Comparison of ENCODE assay signal across 10 cellular contexts in genomic region chr2:68287580-68288441, GRCh38. TPM values are rescaled to one million over a fixed set of nuclear protein-coding genes. Genes with fewer than 3 reads are reported as not detected.
DNase-seq lines count a peak whose midpoint lies in the region; ATAC-seq and TF ChIP-seq lines count a peak whose summit lies in the region.
"Had no signal": no experiment of that assay in that cellular context is flagged by ENCODE, and none has a peak within 500 bp of the region (broad histone marks: within the 10 kb centered on the region; RNA-seq: fewer than 3 reads in every experiment).

No MANE protein-coding gene starts in this region.

- DNase-seq in AG08396 (ENCODE audit: low spot score) (peak; percentile 39), OCI-M1 (lab: John Stamatoyannopoulos, UW) (peak; percentile 88), esophagus squamous epithelium (lab: John Stamatoyannopoulos, UW) (no peak), myocyte (ENCODE audit: low read depth) (peak; percentile 32), amniotic stem cell (lab: John Stamatoyannopoulos, UW) (no peak)
- no peak for DNase-seq in activated CD8-positive, alpha-beta T cell treated with anti-CD3 and anti-CD28 coated beads, Interleukin-2, amount 10 ng/mL, durations not matched to agents 7 days and 5 days
- DNase-seq: activated T-cell treated with anti-CD3 and anti-CD28 coated beads, Interleukin-2, amount 50 U/mL, for 48 hours had no signal

- peak overlapping the region in 1 of 4 donors; percentile 5 for H3K4me3 ChIP-seq in esophagus squamous epithelium

- H3K9me3 ChIP-seq in esophagus squamous epithelium, result no peaks in the 10 kb centered on the region
- H3K9me3 ChIP-seq: BLaER1 treated with 17β-estradiol and CSF1 and Interleukin-3, amounts not matched to agents 10 nM and 100 nM had no signal

- TF ChIP-seq POLR2A in esophagus squamous epithelium (IDR thresholded peaks at IDR 0.05), result no peak

- no peaks in the 10 kb centered on the region for H3K4me1 Mint-ChIP-seq in activated CD8-positive, alpha-beta T cell treated with anti-CD3 and anti-CD28 coated beads, Interleukin-2, amount 10 ng/mL, durations not matched to agents 7 days and 5 days (ENCODE audit: low read depth)

- peaks cover 17 to 54% (median 22%) of the 10 kb centered on the region in 3 donors for H3K4me1 ChIP-seq in esophagus squamous epithelium

- no peak overlapping the region for H3K27ac Mint-ChIP-seq in activated CD8-positive, alpha-beta T cell treated with anti-CD3 and anti-CD28 coated beads, Interleukin-2, amount 10 ng/mL, durations not matched to agents 7 days and 5 days

- ATAC-seq in GM19023 (IDR thresholded peaks at IDR 0.05; ENCODE audit: unreplicated experiment) (no peak), HG03280 (IDR thresholded peaks at IDR 0.05; ENCODE audit: unreplicated experiment) (no peak)
- no peak for ATAC-seq in activated CD8-positive, alpha-beta T cell treated with anti-CD3 and anti-CD28 coated beads, Interleukin-2, amount 10 ng/mL, durations not matched to agents 7 days and 5 days

- CTCF ChIA-PET in activated CD8-positive, alpha-beta T cell treated with anti-CD3 and anti-CD28 coated beads, Interleukin-2, amount 10 ng/mL, durations not matched to agents 7 days and 5 days (lab: Charles Lee), result interaction anchor here (1.1 to 2.1 kb wide), 5 partner anchors 37 to 166 kb away, joined by 3 to 6 read pairs (median 4); no protein-coding TSS in a partner anchor

- H3K27me3 ChIP-seq in esophagus squamous epithelium, result no peaks in the 10 kb centered on the region
- H3K27me3 ChIP-seq: BLaER1 treated with 17β-estradiol and CSF1 and Interleukin-3, amounts not matched to agents 10 nM and 100 nM had no signal

- H3K36me3 Mint-ChIP-seq in activated CD8-positive, alpha-beta T cell treated with anti-CD3 and anti-CD28 coated beads, Interleukin-2, amount 10 ng/mL, durations not matched to agents 7 days and 5 days (ENCODE audit: low read depth), result no peaks in the 10 kb centered on the region

- H3K27ac ChIP-seq in esophagus squamous epithelium, result peak overlapping the region; percentile 31 to 72 (median 52)

- intact Hi-C loops in esophagus squamous epithelium (cut with DNase I), result loop anchor here (10.0 kb wide), 1 partner anchor 93 kb away; no protein-coding TSS in a partner anchor

- H3K36me3 ChIP-seq in esophagus squamous epithelium, result no peaks in the 10 kb centered on the region
- H3K36me3 ChIP-seq: BLaER1 treated with 17β-estradiol and CSF1 and Interleukin-3, amounts not matched to agents 10 nM and 100 nM had no signal

- H3K9me3 Mint-ChIP-seq in activated CD8-positive, alpha-beta T cell treated with anti-CD3 and anti-CD28 coated beads, Interleukin-2, amount 10 ng/mL, durations not matched to agents 7 days and 5 days (ENCODE audit: insufficient read depth), result no peaks in the 10 kb centered on the region

- H3K27me3 Mint-ChIP-seq in activated CD8-positive, alpha-beta T cell treated with anti-CD3 and anti-CD28 coated beads, Interleukin-2, amount 10 ng/mL, durations not matched to agents 7 days and 5 days (ENCODE audit: low read depth), result peaks cover 33% of the 10 kb centered on the region

- POLR2A ChIA-PET in activated CD8-positive, alpha-beta T cell treated with anti-CD3 and anti-CD28 coated beads, Interleukin-2, amount 10 ng/mL, durations not matched to agents 7 days and 5 days (lab: Charles Lee), result no interaction called here

- no peak for TF ChIP-seq CTCF in esophagus squamous epithelium (IDR thresholded peaks at IDR 0.05)

- WGBS in esophagus squamous epithelium, 2 donors, result 18 to 30% methylated on average over 10 of the region's 10 CpGs

- no peak overlapping the region for H3K4me3 Mint-ChIP-seq in activated CD8-positive, alpha-beta T cell treated with anti-CD3 and anti-CD28 coated beads, Interleukin-2, amount 10 ng/mL, durations not matched to agents 7 days and 5 days

RNA-seq across cellular contexts. Expression of gene CNRIP1, which starts 31.9 kb away (rescaled TPM):
- total RNA-seq in esophagus squamous epithelium (10 to 100 TPM in 1 of 4 donors, 1 to 10 TPM in 2, under 1 TPM in 1; 0.61 to 21.4 (median 5.0) TPM), myocyte (5.4 and 7.6 TPM in 2 replicates)
- 8.7 TPM for polyA plus RNA-seq in myocyte (2012)
- total RNA-seq in activated CD8-positive, alpha-beta T cell treated with anti-CD3 and anti-CD28 coated beads, Interleukin-2, amount 10 ng/mL, durations not matched to agents 7 days and 5 days, result not detected

RNA-seq across cellular contexts. Expression of gene PPP3R1, which starts 35.5 kb away (rescaled TPM):
- total RNA-seq in esophagus squamous epithelium, result 10 to 100 TPM; 25.8 to 32.7 (median 28.2) TPM
- total RNA-seq in myocyte, result 24.5 and 28.0 TPM in 2 replicates
- 33.8 TPM for polyA plus RNA-seq in myocyte (2012)
- 10 to 100 TPM; 67.6 to 71.8 TPM for total RNA-seq in activated CD8-positive, alpha-beta T cell treated with anti-CD3 and anti-CD28 coated beads, Interleukin-2, amount 10 ng/mL, durations not matched to agents 7 days and 5 days

Comparison
In these comparisons a context has a peak if more than half of its experiments do, and no peak if none do; other contexts are left out.
1. DNase-seq: peak in AG08396 (single experiment), OCI-M1 (single experiment) and myocyte (single experiment); none in esophagus squamous epithelium (single experiment), amniotic stem cell (single experiment) and activated CD8-positive, alpha-beta T cell treated with anti-CD3 and anti-CD28 coated beads, Interleukin-2, amount 10 ng/mL, durations not matched to agents 7 days and 5 days (single experiment).